27 cellular contexts compared by ENCODE assay signal in genomic region chr14:36829547-36829946, GRCh38.
"Had no signal": no experiment of that assay in that cellular context is flagged by ENCODE, and none has a peak within 500 bp of the region (broad histone marks: within the 10 kb centered on the region; RNA-seq: fewer than 3 reads in every experiment).

No MANE protein-coding gene starts in this region.

- FAIRE-seq: bronchial epithelial cell, TTC549 had no signal

- H3K36me3 ChIP-seq: ascending aorta, WERI-Rb-1 had no signal

- ATAC-seq: activated CD8-positive, alpha-beta T cell treated with anti-CD3 and anti-CD28 coated beads for 36 hours; body of pancreas; Panc1; Right ventricle myocardium inferior; T-cell had no signal

- H3K27ac ChIP-seq: ascending aorta, body of pancreas, SK-N-MC, WERI-Rb-1 had no signal

- H3K27me3 ChIP-seq: ascending aorta, body of pancreas had no signal

- H3K9me3 ChIP-seq: ascending aorta, body of pancreas had no signal

- H3K4me1 ChIP-seq: ascending aorta, body of pancreas had no signal

- DNase-seq: activated CD4-positive, alpha-beta T cell treated with anti-CD3 and anti-CD28 coated beads for 4 hours; activated CD8-positive, alpha-beta memory T cell treated with anti-CD3 and anti-CD28 coated beads, Interleukin-2, amount 50 U/mL, for 4 hours; activated CD8-positive, alpha-beta T cell treated with anti-CD3 and anti-CD28 coated beads for 36 hours; activated effector memory CD4-positive, alpha-beta T cell treated with Interleukin-2 at 50 U/mL for 16 hours; activated naive CD4-positive, alpha-beta T cell; activated T-cell treated with anti-CD3 and anti-CD28 coated beads, Interleukin-2, amount 50 U/mL, for 1 hour; amniotic stem cell; body of pancreas; central memory CD4-positive, alpha-beta T cell; Kasumi-1; NCI-H1105 treated with DMSO at 0.1 percent for 48 hours; NCI-H1436 treated with DMSO at 0.1 percent for 48 hours; NCI-H187; NCI-H2171; NCI-H524 treated with DMSO at 0.1 percent for 48 hours; NCI-H748 treated with DMSO at 0.1 percent for 48 hours; RPMI8226; T-cell; T-helper 2 cell; T1000; WERI-Rb-1 had no signal

- H3K4me3 ChIP-seq: ascending aorta, body of pancreas, SK-N-MC had no signal
